Comparison of ENCODE assay signal across 8 cellular contexts in genomic region chr2:179263460-179264237, GRCh38. TPM values are rescaled to one million over a fixed set of nuclear protein-coding genes. Genes with fewer than 3 reads are reported as not detected.
A peak's percentile ranks its signal among the peaks of the same experiment; 100 is the strongest.
DNase-seq lines count a peak whose midpoint lies in the region; ATAC-seq and TF ChIP-seq lines count a peak whose summit lies in the region.

No MANE protein-coding gene starts in this region.

- H3K4me3 ChIP-seq in esophagus squamous epithelium (peak overlapping the region; percentile 67 to 89 (median 86)), mucosa of rectum (ENCODE audit: low read length in 2 of 2) (peak overlapping the region; percentile 73 to 79), tibial artery (peak overlapping the region; percentile 64 to 82)

- H3K36me3 ChIP-seq in esophagus squamous epithelium, result no peaks in the 10 kb centered on the region
- no peaks in the 10 kb centered on the region for H3K36me3 ChIP-seq in mucosa of rectum (ENCODE audit: control insufficient read depth in 2 of 2, insufficient read depth in 2 of 2, low read length in 2 of 2)
- H3K36me3 ChIP-seq in tibial artery, result no peaks in the 10 kb centered on the region

- H3K9me3 ChIP-seq in esophagus squamous epithelium (no peaks in the 10 kb centered on the region), mucosa of rectum (ENCODE audit: control insufficient read depth in 2 of 2, low read length in 2 of 2) (no peaks in the 10 kb centered on the region), tibial artery (no peaks in the 10 kb centered on the region)

- DNase-seq in GM10266 (ENCODE audit: extremely low spot score) (peak; percentile 55), NCI-H2029 (lab: John Stamatoyannopoulos, UW) (peak; percentile 20), esophagus squamous epithelium (lab: John Stamatoyannopoulos, UW) (peak; percentile 5), tibial artery (peak; percentile 71 to 78)
- peak in 2 of 3 experiments; percentile 2 to 13 for DNase-seq in activated CD8-positive, alpha-beta memory T cell treated with anti-CD3 and anti-CD28 coated beads for 48 hours (ENCODE audit: low read depth in 2 of 3, low spot score in 2 of 3)

- H3K4me1 ChIP-seq in esophagus squamous epithelium, result peaks cover 0 to 46% (median 13%) of the 10 kb centered on the region in 3 donors
- H3K4me1 ChIP-seq in mucosa of rectum (ENCODE audit: control insufficient read depth in 2 of 2, insufficient read depth in 2 of 2, low read length in 2 of 2), result peaks cover 6 to 10% of the 10 kb centered on the region in 2 donors
- H3K4me1 ChIP-seq in tibial artery, result peaks cover 0 to 68% (median 30%) of the 10 kb centered on the region in 4 donors

- ATAC-seq in HG02763 (IDR thresholded peaks at IDR 0.05; ENCODE audit: unreplicated experiment), result peak; percentile 24

- TF ChIP-seq POLR2A in esophagus squamous epithelium (IDR thresholded peaks at IDR 0.05), result no peak

- intact Hi-C loops in esophagus squamous epithelium (cut with DNase I) (no loop called here), tibial artery (cut with DNase I; ENCODE audit: low total_unique reads) (no loop called here)

- H3K27ac ChIP-seq in 22Rv1 (peak overlapping the region; percentile 58), esophagus squamous epithelium (peak overlapping the region; percentile 83 to 97 (median 91)), mucosa of rectum (ENCODE audit: low read depth in 2 of 2, low read length in 2 of 2) (peak overlapping the region; percentile 55 to 58), tibial artery (peak overlapping the region; percentile 93 to 94)

- H3K9ac ChIP-seq in mucosa of rectum (ENCODE audit: low read depth in 1 of 2, low read length in 2 of 2), result peak overlapping the region; percentile 64 to 79

- WGBS in esophagus squamous epithelium, 2 donors, result 0 to 4% methylated on average over 11 of the region's 47 CpGs

- TF ChIP-seq CTCF in 22Rv1 (IDR thresholded peaks at IDR 0.05), result no peak
- TF ChIP-seq CTCF in GM10266 (IDR thresholded peaks at IDR 0.05; ENCODE audit: control insufficient read depth, insufficient read depth, low read depth, missing control alignments), result no peak
- TF ChIP-seq CTCF in esophagus squamous epithelium (IDR thresholded peaks at IDR 0.05), result no peak
- no peak for TF ChIP-seq CTCF in tibial artery (IDR thresholded peaks at IDR 0.05)

- H3K27me3 ChIP-seq in esophagus squamous epithelium, result peaks cover 0 to 3% (median 0%) of the 10 kb centered on the region in 4 donors
- H3K27me3 ChIP-seq in mucosa of rectum (ENCODE audit: control insufficient read depth in 2 of 2, insufficient read depth in 2 of 2, low read length in 2 of 2), result no peaks in the 10 kb centered on the region
- no peaks in the 10 kb centered on the region for H3K27me3 ChIP-seq in tibial artery

RNA-seq across cellular contexts. Expression of gene SESTD1, which starts 1.0 kb away (rescaled TPM):
- total RNA-seq in esophagus squamous epithelium, result 10 to 100 TPM in 2 of 4 donors, 1 to 10 TPM in 2; 5.0 to 22.9 (median 14.0) TPM

Comparison
In these comparisons a context has a peak if more than half of its experiments do, and no peak if none do; other contexts are left out.
1. Peak in every context shown above with its lines: DNase-seq, ATAC-seq, H3K4me3 ChIP-seq and H3K27ac ChIP-seq.
2. DNase-seq: peak in every context shown above with its lines; median percentile 74 in tibial artery; 55 in GM10266; 20 in NCI-H2029; 8 in activated CD8-positive, alpha-beta memory T cell treated with anti-CD3 and anti-CD28 coated beads for 48 hours; 5 in esophagus squamous epithelium.